Comparison of ENCODE assay signal across 6 cellular contexts in the genomic region with DNA sequence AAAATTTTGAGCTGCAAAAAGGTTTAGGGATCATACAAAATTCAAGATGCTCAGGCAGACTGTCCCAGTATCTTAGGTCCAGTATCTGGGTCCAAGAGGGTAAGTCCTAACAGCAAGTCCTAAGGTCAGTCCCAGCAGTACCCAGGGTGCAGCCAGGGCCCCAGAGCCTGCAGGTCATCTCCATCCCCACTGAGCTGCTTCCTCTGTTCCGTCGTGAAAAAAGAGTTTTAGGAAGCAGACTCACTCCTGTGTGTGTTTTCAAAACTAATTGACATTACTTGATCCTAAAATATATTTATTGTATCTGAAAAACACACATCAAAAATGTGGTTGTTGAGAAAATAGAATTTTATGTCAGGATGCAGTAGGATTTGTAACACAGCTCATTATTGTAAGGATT.
"Had no signal": no experiment of that assay in that cellular context is flagged by ENCODE, and none has a peak within 500 bp of the region (broad histone marks: within the 10 kb centered on the region; RNA-seq: fewer than 3 reads in every experiment).

No MANE protein-coding gene starts in this region.

- H2AFZ ChIP-seq: GM23338 had no signal

- H3K4me3 Mint-ChIP-seq: GM23338 had no signal

- H3K4me1 Mint-ChIP-seq: GM23338 had no signal

- DNase-seq: H7, HCEC 1CT, IMR-90, KG1 had no signal

- H3K4me2 ChIP-seq: GM23338 had no signal

- H3K27ac Mint-ChIP-seq: GM23338 had no signal

- H3K9me3 Mint-ChIP-seq: GM23338 had no signal

- ATAC-seq: GM23338, K562 had no signal
